1 cellular context compared by ENCODE assay signal in genomic region chr2:37324536-37324785, GRCh38.
TF ChIP-seq lines count a peak whose summit lies in the region.

No MANE protein-coding gene starts in this region.

TF ChIP-seq in HepG2, 621 proteins besides CTCF, POLR2A, EP300 and RAD21 (continued from another document):
- TF ChIP-seq ZNF280B (CRISPR knock-in tag; IDR thresholded peaks at IDR 0.05; ENCODE audit: borderline replicate concordance), result no peak
- no peak for TF ChIP-seq CC2D1A (CRISPR knock-in tag; IDR thresholded peaks at IDR 0.05)
- TF ChIP-seq KDM4B (CRISPR knock-in tag; IDR thresholded peaks at IDR 0.05), result no peak
- no peak for TF ChIP-seq ZNF350 (CRISPR knock-in tag; IDR thresholded peaks at IDR 0.05; ENCODE audit: borderline replicate concordance, low read depth)
- TF ChIP-seq PREB (CRISPR knock-in tag; IDR thresholded peaks at IDR 0.05), result no peak
- peak; percentile 36; the same call in 1 of the 2 replicates for TF ChIP-seq TBX2 (CRISPR knock-in tag; IDR thresholded peaks at IDR 0.05; ENCODE audit: borderline replicate concordance)
- no peak for TF ChIP-seq FIP1L1 (IDR thresholded peaks at IDR 0.05; ENCODE audit: borderline replicate concordance, insufficient read depth, low read depth, low read length)
- TF ChIP-seq HOXA3 (CRISPR knock-in tag; IDR thresholded peaks at IDR 0.05), result peak; percentile 28; the same call in 1 of the 2 replicates
- TF ChIP-seq SETDB1 (CRISPR knock-in tag; IDR thresholded peaks at IDR 0.05; ENCODE audit: borderline replicate concordance), result no peak
- no peak for TF ChIP-seq EHMT2 (IDR thresholded peaks at IDR 0.05; ENCODE audit: borderline replicate concordance, low read depth, low read length)
- no peak for TF ChIP-seq ZNF225 (CRISPR knock-in tag; IDR thresholded peaks at IDR 0.05)
- TF ChIP-seq FOXK1 (CRISPR knock-in tag; IDR thresholded peaks at IDR 0.05; ENCODE audit: borderline replicate concordance, low read depth), result no peak
- no peak for TF ChIP-seq ZFP36 (IDR thresholded peaks at IDR 0.05; ENCODE audit: borderline replicate concordance, low read depth, low read length, partially characterized antibody)
- no peak for TF ChIP-seq STAG1 (CRISPR knock-in tag; IDR thresholded peaks at IDR 0.05)
- no peak for TF ChIP-seq KDM3A (CRISPR knock-in tag; IDR thresholded peaks at IDR 0.05; ENCODE audit: low read depth)
- no peak for TF ChIP-seq PRMT3 (CRISPR knock-in tag; IDR thresholded peaks at IDR 0.05; ENCODE audit: borderline replicate concordance, low read depth)
- TF ChIP-seq THAP7 (CRISPR knock-in tag; IDR thresholded peaks at IDR 0.05), result no peak
- no peak for TF ChIP-seq MBNL3 (CRISPR knock-in tag; conservative IDR thresholded peaks at IDR 0.05)
- no peak for TF ChIP-seq ZNF512 (CRISPR knock-in tag; IDR thresholded peaks at IDR 0.05)
- TF ChIP-seq KDM1A (CRISPR knock-in tag; IDR thresholded peaks at IDR 0.05), result no peak
- no peak for TF ChIP-seq MLLT10 (CRISPR knock-in tag; IDR thresholded peaks at IDR 0.05)
- TF ChIP-seq ZNF607 (CRISPR knock-in tag; IDR thresholded peaks at IDR 0.05; ENCODE audit: borderline replicate concordance), result 0 out of 2 replicates have a peak, but pooled peaks have one; percentile 11
- no peak; the same call in 1 of the 2 replicates for TF ChIP-seq ZNF761 (CRISPR knock-in tag; conservative IDR thresholded peaks at IDR 0.05)
- no peak for TF ChIP-seq ZFY (CRISPR knock-in tag; IDR thresholded peaks at IDR 0.05)
- TF ChIP-seq AHR (CRISPR knock-in tag; IDR thresholded peaks at IDR 0.05), result no peak
- no peak for TF ChIP-seq ZNF292 (CRISPR knock-in tag; IDR thresholded peaks at IDR 0.05; ENCODE audit: borderline replicate concordance, low read depth)
- no peak for TF ChIP-seq ZZZ3 (CRISPR knock-in tag; IDR thresholded peaks at IDR 0.05; ENCODE audit: borderline replicate concordance)
- TF ChIP-seq SP5 (CRISPR knock-in tag; IDR thresholded peaks at IDR 0.05; ENCODE audit: borderline replicate concordance, low read depth), result peak; percentile 30; the same call in 1 of the 2 replicates
- no peak for TF ChIP-seq NFATC3 (CRISPR knock-in tag; IDR thresholded peaks at IDR 0.05)
- no peak for TF ChIP-seq ZNF644 (CRISPR knock-in tag; IDR thresholded peaks at IDR 0.05; ENCODE audit: low read depth)
- TF ChIP-seq SYNCRIP (IDR thresholded peaks at IDR 0.05; ENCODE audit: insufficient read depth, low read depth, low read length), result no peak
- no peak for TF ChIP-seq ZSCAN22 (CRISPR knock-in tag; IDR thresholded peaks at IDR 0.05)
- TF ChIP-seq ZNF263 (CRISPR knock-in tag; IDR thresholded peaks at IDR 0.05), result no peak; the same call in 1 of the 2 replicates
- TF ChIP-seq ATF2 (CRISPR knock-in tag; IDR thresholded peaks at IDR 0.05), result no peak
- no peak for TF ChIP-seq SP1 (IDR thresholded peaks at IDR 0.05)
- 0 out of 2 replicates have a peak, but pooled peaks have one; percentile 35 for TF ChIP-seq SP1 (CRISPR knock-in tag; IDR thresholded peaks at IDR 0.05)
- TF ChIP-seq CSRNP2 (CRISPR knock-in tag; conservative IDR thresholded peaks at IDR 0.05; ENCODE audit: low read depth), result no peak
- TF ChIP-seq HMG20A (CRISPR knock-in tag; IDR thresholded peaks at IDR 0.05; ENCODE audit: borderline replicate concordance), result no peak
- no peak for TF ChIP-seq ZNF407 (CRISPR knock-in tag; IDR thresholded peaks at IDR 0.05; ENCODE audit: not compliant biosample characterization)
- no peak for TF ChIP-seq ZNF839 (CRISPR knock-in tag; IDR thresholded peaks at IDR 0.05; ENCODE audit: borderline replicate concordance)
- TF ChIP-seq ZNF652 (CRISPR knock-in tag; IDR thresholded peaks at IDR 0.05; ENCODE audit: borderline replicate concordance, low read depth), result no peak
- 0 out of 2 replicates have a peak, but pooled peaks have one; percentile 12 for TF ChIP-seq DNMT1 (CRISPR knock-in tag; IDR thresholded peaks at IDR 0.05)
